16 cellular contexts compared by ENCODE assay signal in the genomic region with DNA sequence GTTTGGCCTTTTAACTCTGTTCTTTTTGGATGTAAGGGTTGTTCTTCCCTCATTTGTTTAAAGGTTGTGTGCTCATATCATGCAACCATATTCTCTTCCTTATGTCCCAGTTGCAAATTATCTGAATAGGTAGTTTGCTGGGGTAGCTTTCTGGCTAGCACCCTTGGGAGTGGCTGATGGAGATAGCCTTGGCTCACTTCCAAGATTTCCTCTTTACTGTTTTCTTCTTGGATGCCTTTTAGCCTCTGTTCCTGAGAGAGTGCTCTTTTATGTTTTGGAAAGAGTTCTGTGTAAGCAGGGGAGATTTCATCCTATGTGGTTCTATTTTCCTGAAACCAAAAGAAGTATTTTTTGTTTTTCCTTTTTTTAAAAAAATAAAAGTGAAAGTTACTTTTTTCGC. TPM values are rescaled to one million over a fixed set of nuclear protein-coding genes. Genes with fewer than 3 reads are reported as not detected.
DNase-seq lines count a peak whose midpoint lies in the region; ATAC-seq and TF ChIP-seq lines count a peak whose summit lies in the region.
"Had no signal": no experiment of that assay in that cellular context is flagged by ENCODE, and none has a peak within 500 bp of the region (broad histone marks: within the 10 kb centered on the region; RNA-seq: fewer than 3 reads in every experiment).

No MANE protein-coding gene starts in this region.

- TF ChIP-seq POLR2A in adrenal gland (IDR thresholded peaks at IDR 0.05) (no peak), gastrocnemius medialis (IDR thresholded peaks at IDR 0.05) (no peak)

- H3K4me1 ChIP-seq in BE2C (no peaks in the 10 kb centered on the region), HAP-1 (peaks cover 24% of the 10 kb centered on the region), adrenal gland (replicated peaks in 1 of 2) (peaks cover 0 to 11% of the 10 kb centered on the region in 2 donors), gastrocnemius medialis (peaks cover 0 to 1% of the 10 kb centered on the region in 2 donors)
- H3K4me1 ChIP-seq: thyroid gland had no signal

- H3K27ac ChIP-seq in adrenal gland (no peak overlapping the region), gastrocnemius medialis (no peak overlapping the region)
- H3K27ac ChIP-seq: thyroid gland had no signal

- H3K27me3 ChIP-seq in BE2C (no peaks in the 10 kb centered on the region), HAP-1 (ENCODE audit: low read depth) (no peaks in the 10 kb centered on the region), adrenal gland (no peaks in the 10 kb centered on the region), gastrocnemius medialis (no peaks in the 10 kb centered on the region)
- H3K27me3 ChIP-seq: gastroesophageal sphincter, thyroid gland had no signal

- H3K4me3 ChIP-seq in BE2C (ENCODE audit: low read depth, low read length) (no peak overlapping the region), HAP-1 (no peak overlapping the region), fibroblast of the aortic adventitia (ENCODE audit: low read depth, low read length) (no peak overlapping the region), adrenal gland (no peak overlapping the region), gastrocnemius medialis (no peak overlapping the region)
- H3K4me3 ChIP-seq: gastroesophageal sphincter, thyroid gland had no signal

- TF ChIP-seq CTCF in BE2C (IDR thresholded peaks at IDR 0.05; ENCODE audit: low read depth, low read length) (no peak), fibroblast of the aortic adventitia (IDR thresholded peaks at IDR 0.05; ENCODE audit: insufficient read depth, low read length) (no peak), adrenal gland (IDR thresholded peaks at IDR 0.05) (no peak), gastrocnemius medialis (IDR thresholded peaks at IDR 0.05 in 4 of 5, conservative IDR thresholded peaks at IDR 0.05 in 1 of 5) (no peak)

- peaks cover 6% of the 10 kb centered on the region for H3K36me3 ChIP-seq in BE2C
- peaks cover 21% of the 10 kb centered on the region for H3K36me3 ChIP-seq in HAP-1 (replicated peaks)
- peaks cover 0 to 12% of the 10 kb centered on the region in 2 donors for H3K36me3 ChIP-seq in adrenal gland (replicated peaks in 1 of 2)
- peaks cover 0 to 43% of the 10 kb centered on the region in 2 donors for H3K36me3 ChIP-seq in gastrocnemius medialis

- H3K9me3 ChIP-seq in BE2C (no peaks in the 10 kb centered on the region), HAP-1 (no peaks in the 10 kb centered on the region), adrenal gland (replicated peaks in 1 of 3) (no peaks in the 10 kb centered on the region), gastrocnemius medialis (no peaks in the 10 kb centered on the region)
- H3K9me3 ChIP-seq: gastroesophageal sphincter, thyroid gland had no signal

- intact Hi-C loops in adrenal gland (cut with DNase I), result no loop called here
- intact Hi-C loops in gastrocnemius medialis (cut with DNase I; ENCODE audit: low total_unique reads), result no loop called here

- in situ Hi-C loops in HAP-1 (cut with MboI; ENCODE audit: low sequenced_read_pairs) (no loop called here), gastrocnemius medialis (cut with MboI; ENCODE audit: low sequenced_read_pairs in 4 of 4) (no loop called here)

- ATAC-seq in HG02981 (IDR thresholded peaks at IDR 0.05; ENCODE audit: unreplicated experiment) (no peak), left lobe of liver (no peak), gastrocnemius medialis (no peak)
- ATAC-seq: CD8-positive, alpha-beta T cell; gastroesophageal sphincter; PC-3 had no signal

- DNase-seq in BE2C (peak; percentile 6), HAP-1 (ENCODE audit: low spot score in 2 of 2) (peak; percentile 31 to 32), RPMI7951 (ENCODE audit: low read depth) (peak; percentile 8), fibroblast of the aortic adventitia (ENCODE audit: low read depth) (peak; percentile 71), adrenal gland (no peak), left lobe of liver (ENCODE audit: low spot score) (no peak), gastrocnemius medialis (no peak)
- DNase-seq: activated CD4-positive, alpha-beta T cell treated with anti-CD3 and anti-CD28 coated beads, Interleukin-2, amount 50 U/mL, for 48 hours; activated gamma-delta T cell; CD8-positive, alpha-beta T cell; cortex of kidney; MV-4-11; PC-3; thyroid gland had no signal

- 69 to 92% (median 76%) methylated on average over 1 of the region's 1 CpG for WGBS in adrenal gland, 4 donors

RNA-seq across cellular contexts. Expression of gene USP14, which starts 25.4 kb away (rescaled TPM):
- polyA plus RNA-seq in BE2C (2012; ENCODE audit: insufficient read depth, insufficient read length, low read depth), result 33.9 TPM
- total RNA-seq in RPMI7951 (2014; rRNA removed; shearing (Covaris generic)), result 16.6 and 16.7 TPM in 2 replicates
- 19.3 and 28.1 TPM in 2 replicates for total RNA-seq in fibroblast of the aortic adventitia (ENCODE audit: low replicate concordance)
- 10 to 100 TPM; 15.6 to 69.6 (median 37.9) TPM for total RNA-seq in adrenal gland
- 100 to 1,000 TPM in 1 of 3 donors, 10 to 100 TPM in 2; 12.0 to 105 (median 17.6) TPM for polyA plus RNA-seq in adrenal gland
- total RNA-seq in left lobe of liver, result 15.8 TPM
- total RNA-seq in gastrocnemius medialis, result 10 to 100 TPM; 23.6 to 48.7 (median 42.2) TPM

Comparison
In these comparisons a context has a peak if more than half of its experiments do, and no peak if none do; other contexts are left out.
1. DNase-seq: peak in BE2C (single experiment), HAP-1 (2 of 2), RPMI7951 (single experiment) and fibroblast of the aortic adventitia (single experiment); none in adrenal gland (0 of 7), left lobe of liver (single experiment) and gastrocnemius medialis (0 of 2).